In genomic region chr6:34674268-34674639, GRCh38 we compare ENCODE assay signal across 11 cellular contexts. TPM values are rescaled to one million over a fixed set of nuclear protein-coding genes. Genes with fewer than 3 reads are reported as not detected.
DNase-seq lines count a peak whose midpoint lies in the region; ATAC-seq and TF ChIP-seq lines count a peak whose summit lies in the region.
"Had no signal": no experiment of that assay in that cellular context is flagged by ENCODE, and none has a peak within 500 bp of the region (broad histone marks: within the 10 kb centered on the region; RNA-seq: fewer than 3 reads in every experiment).

No MANE protein-coding gene starts in this region.

- no peaks in the 10 kb centered on the region for H3K27me3 Mint-ChIP-seq in CD14-positive monocyte (ENCODE audit: low read depth in 3 of 3)
- H3K27me3 Mint-ChIP-seq in HFFc6 (ENCODE audit: insufficient read depth), result peaks cover 2% of the 10 kb centered on the region; the same call in 1 of the 2 replicates
- H3K27me3 Mint-ChIP-seq in activated T-helper 17 cell treated with anti-CD3 and anti-CD28 coated beads, Interleukin-2, amount 50 U/mL, for 72 hours, result no peaks in the 10 kb centered on the region
- H3K27me3 Mint-ChIP-seq: brain had no signal

- no peak for TF ChIP-seq CTCF in CD14-positive monocyte (IDR thresholded peaks at IDR 0.05)
- no peak for TF ChIP-seq CTCF in HFFc6 (IDR thresholded peaks at IDR 0.05)

- no peak overlapping the region for H2BK15ac ChIP-seq in mesenchymal stem cell (ENCODE audit: low read depth, poor library complexity, severe bottlenecking)

- H3K27ac Mint-ChIP-seq in CD14-positive monocyte (peak overlapping the region; percentile 1 to 92 (median 40)), HFFc6 (peak overlapping the region; percentile 65; the same call in 1 of the 2 replicates)
- peak overlapping the region; percentile 96 for H3K27ac Mint-ChIP-seq in activated T-helper 17 cell treated with anti-CD3 and anti-CD28 coated beads, Interleukin-2, amount 50 U/mL, for 72 hours

- no peak overlapping the region for H4K91ac ChIP-seq in mesenchymal stem cell (ENCODE audit: low read length)

- H3K4me3 ChIP-seq in mesenchymal stem cell (ENCODE audit: insufficient read depth in 1 of 2, low read depth in 1 of 2, low read length in 2 of 2), result no peak overlapping the region

- H3K9me3 Mint-ChIP-seq in CD14-positive monocyte (no peaks in the 10 kb centered on the region), HFFc6 (no peaks in the 10 kb centered on the region)
- H3K9me3 Mint-ChIP-seq in activated T-helper 17 cell treated with anti-CD3 and anti-CD28 coated beads, Interleukin-2, amount 50 U/mL, for 72 hours, result no peaks in the 10 kb centered on the region
- H3K9me3 Mint-ChIP-seq: brain had no signal

- DNase-seq in CD14-positive monocyte (ENCODE audit: low spot score) (no peak), HFFc6 (no peak), mesenchymal stem cell (no peak), SHP77 treated with DMSO at 0.1 percent for 48 hours (lab: John Stamatoyannopoulos, UW) (no peak), cerebellum (ENCODE audit: low spot score) (no peak)
- DNase-seq in stimulated activated CD4-positive, alpha-beta T cell treated with anti-CD3 and anti-CD28 coated beads, Interleukin-12 subunit alpha, Interleukin-12 subunit beta, amount 100 ng/mL, for 4 hours, result no peak
- DNase-seq: BE2C, nucleus accumbens had no signal

- H3K27me3 ChIP-seq in mesenchymal stem cell (ENCODE audit: control insufficient read depth in 1 of 2, insufficient read depth in 1 of 2, low read length in 2 of 2), result no peaks in the 10 kb centered on the region
- H3K27me3 ChIP-seq: BE2C had no signal

- H3K36me3 Mint-ChIP-seq in CD14-positive monocyte (peaks cover 0 to 22% of the 10 kb centered on the region in 2 donors), HFFc6 (ENCODE audit: low read depth) (peaks cover 6% of the 10 kb centered on the region; the same call in 1 of the 2 replicates)
- peaks cover 10% of the 10 kb centered on the region for H3K36me3 Mint-ChIP-seq in activated T-helper 17 cell treated with anti-CD3 and anti-CD28 coated beads, Interleukin-2, amount 50 U/mL, for 72 hours (ENCODE audit: low read depth)

- no peak overlapping the region for H4K8ac ChIP-seq in mesenchymal stem cell (ENCODE audit: low read length)

- H2AFZ ChIP-seq in mesenchymal stem cell (ENCODE audit: low read depth, low read length), result no peak overlapping the region

- no peak overlapping the region for H2BK5ac ChIP-seq in mesenchymal stem cell (ENCODE audit: low read depth, low read length, poor library complexity, severe bottlenecking)

- H3K27ac ChIP-seq in mesenchymal stem cell (ENCODE audit: low read length, poor library complexity, severe bottlenecking), result no peak overlapping the region

- peak overlapping the region; percentile 17 for H3K9ac ChIP-seq in mesenchymal stem cell (ENCODE audit: low read length)

- H3K79me1 ChIP-seq in mesenchymal stem cell (replicated peaks; ENCODE audit: low read length, poor library complexity, severe bottlenecking), result peaks cover 27% of the 10 kb centered on the region

- H3K9me3 ChIP-seq in mesenchymal stem cell (ENCODE audit: control insufficient read depth, low read length), result no peaks in the 10 kb centered on the region
- H3K9me3 ChIP-seq: BE2C had no signal

- H2AK5ac ChIP-seq in mesenchymal stem cell (ENCODE audit: low read length, severe bottlenecking), result no peak overlapping the region

- no peak overlapping the region for H3K18ac ChIP-seq in mesenchymal stem cell (ENCODE audit: low read depth in 1 of 2, low read length in 2 of 2)

- H2BK120ac ChIP-seq in mesenchymal stem cell (ENCODE audit: low read depth, low read length), result no peak overlapping the region

- peaks cover 10% of the 10 kb centered on the region for H3K4me1 ChIP-seq in mesenchymal stem cell (ENCODE audit: control insufficient read depth, insufficient read depth, low read depth, low read length)
- H3K4me1 ChIP-seq: BE2C had no signal

- H3K4me2 ChIP-seq in mesenchymal stem cell (ENCODE audit: low read length, poor library complexity, severe bottlenecking), result no peak overlapping the region

- H2BK12ac ChIP-seq in mesenchymal stem cell (ENCODE audit: low read length in 2 of 2), result no peak overlapping the region

- ATAC-seq in activated T-helper 17 cell treated with anti-CD3 and anti-CD28 coated beads, Interleukin-2, amount 50 U/mL, for 72 hours (replicated peaks), result no peak
- no peak for ATAC-seq in HG03432 (IDR thresholded peaks at IDR 0.05; ENCODE audit: unreplicated experiment)

- no peak overlapping the region for H3K4me3 Mint-ChIP-seq in CD14-positive monocyte
- no peak overlapping the region for H3K4me3 Mint-ChIP-seq in HFFc6
- H3K4me3 Mint-ChIP-seq in activated T-helper 17 cell treated with anti-CD3 and anti-CD28 coated beads, Interleukin-2, amount 50 U/mL, for 72 hours, result peak overlapping the region; percentile 85
- H3K4me3 Mint-ChIP-seq: brain had no signal

- H3K4ac ChIP-seq in mesenchymal stem cell (ENCODE audit: low read depth in 1 of 2, low read length in 2 of 2), result no peak overlapping the region

- no peaks in the 10 kb centered on the region for H3K36me3 ChIP-seq in mesenchymal stem cell (ENCODE audit: control insufficient read depth in 1 of 2, insufficient read depth in 2 of 2, low read depth in 1 of 2, low read length in 2 of 2)
- H3K36me3 ChIP-seq: BE2C had no signal

- intact Hi-C loops in CD14-positive monocyte (cut with micrococcal nuclease), result no loop called here

- H3K4me1 Mint-ChIP-seq in CD14-positive monocyte (peaks cover 50% of the 10 kb centered on the region), HFFc6 (ENCODE audit: low read depth) (peaks cover 42% of the 10 kb centered on the region)
- H3K4me1 Mint-ChIP-seq in activated T-helper 17 cell treated with anti-CD3 and anti-CD28 coated beads, Interleukin-2, amount 50 U/mL, for 72 hours, result peaks cover 37% of the 10 kb centered on the region

- H3K14ac ChIP-seq in mesenchymal stem cell (ENCODE audit: low read length in 2 of 2), result no peak overlapping the region

- no peak overlapping the region for H3K23ac ChIP-seq in mesenchymal stem cell (ENCODE audit: low read length in 2 of 2)

- WGBS in mesenchymal stem cell, result 60% methylated on average over 1 of the region's 5 CpGs

RNA-seq across cellular contexts. Expression of gene ILRUN, which starts 22.3 kb away (rescaled TPM):
- 1 to 10 TPM; 6.2 to 6.5 TPM for polyA plus RNA-seq in CD14-positive monocyte
- total RNA-seq in HFFc6 (2021; fragmentation: NEBNext Ultra II Directional; extraction: Animal tissue kit (Norgen Biotek cat#: 25700)), result 10 to 100 TPM; 56.0 to 65.1 (median 59.4) TPM
- 10 to 100 TPM; 58.2 to 65.8 TPM for total RNA-seq in activated T-helper 17 cell treated with anti-CD3 and anti-CD28 coated beads, Interleukin-2, amount 50 U/mL, for 72 hours
- polyA plus RNA-seq in mesenchymal stem cell (2013, experiment 1 of 2), result 36.6 TPM
- polyA plus RNA-seq in mesenchymal stem cell (2013, experiment 2 of 2), result 37.6 TPM
- 19.2 TPM for total RNA-seq in cerebellum

Comparison
In these comparisons a context has a peak if more than half of its experiments do, and no peak if none do; other contexts are left out.
1. H3K27ac Mint-ChIP-seq: peak in every context shown above with its lines; median percentile 96 in activated T-helper 17 cell treated with anti-CD3 and anti-CD28 coated beads, Interleukin-2, amount 50 U/mL, for 72 hours; 65 in HFFc6; 40 in CD14-positive monocyte.